ENCODE assay signal across 1 cellular context in genomic region chr3:32419766-32420137, GRCh38.
TF ChIP-seq lines count a peak whose summit lies in the region.

No MANE protein-coding gene starts in this region.

TF ChIP-seq in A549, 52 proteins besides CTCF, POLR2A, EP300 and RAD21:
- TF ChIP-seq TP53 (CRISPR knock-in tag; IDR thresholded peaks at IDR 0.05) (no peak), FOSB (CRISPR knock-in tag; IDR thresholded peaks at IDR 0.05) (no peak), HEYL (CRISPR knock-in tag; IDR thresholded peaks at IDR 0.05) (no peak), MAFK (IDR thresholded peaks at IDR 0.05; ENCODE audit: partially characterized antibody) (no peak), CEBPB (IDR thresholded peaks at IDR 0.05) (no peak), USF2 (IDR thresholded peaks at IDR 0.05) (no peak), BHLHE40 (IDR thresholded peaks at IDR 0.05; ENCODE audit: low read depth, low read length) (no peak), MYC (IDR thresholded peaks at IDR 0.05; ENCODE audit: borderline replicate concordance, low read length) (no peak), POLR2AphosphoS2 (conservative IDR thresholded peaks at IDR 0.05; ENCODE audit: low read length) (no peak), FOXS1 (CRISPR knock-in tag; IDR thresholded peaks at IDR 0.05) (no peak), ZNF302 (CRISPR knock-in tag; IDR thresholded peaks at IDR 0.05) (no peak), JUN (IDR thresholded peaks at IDR 0.05) (no peak), ESRRA (IDR thresholded peaks at IDR 0.05; ENCODE audit: borderline replicate concordance, low read length) (no peak), RCOR1 (IDR thresholded peaks at IDR 0.05; ENCODE audit: low read depth, low read length) (no peak), RNF2 (IDR thresholded peaks at IDR 0.05; ENCODE audit: borderline replicate concordance, low read depth) (no peak)
- TF ChIP-seq, protein P1, sequence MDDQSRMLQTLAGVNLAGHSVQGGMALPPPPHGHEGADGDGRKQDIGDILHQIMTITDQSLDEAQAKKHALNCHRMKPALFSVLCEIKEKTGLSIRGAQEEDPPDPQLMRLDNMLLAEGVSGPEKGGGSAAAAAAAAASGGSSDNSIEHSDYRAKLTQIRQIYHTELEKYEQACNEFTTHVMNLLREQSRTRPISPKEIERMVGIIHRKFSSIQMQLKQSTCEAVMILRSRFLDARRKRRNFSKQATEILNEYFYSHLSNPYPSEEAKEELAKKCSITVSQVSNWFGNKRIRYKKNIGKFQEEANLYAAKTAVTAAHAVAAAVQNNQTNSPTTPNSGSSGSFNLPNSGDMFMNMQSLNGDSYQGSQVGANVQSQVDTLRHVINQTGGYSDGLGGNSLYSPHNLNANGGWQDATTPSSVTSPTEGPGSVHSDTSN (IDR thresholded peaks at IDR 0.05), result no peak
- TF ChIP-seq, protein P2, sequence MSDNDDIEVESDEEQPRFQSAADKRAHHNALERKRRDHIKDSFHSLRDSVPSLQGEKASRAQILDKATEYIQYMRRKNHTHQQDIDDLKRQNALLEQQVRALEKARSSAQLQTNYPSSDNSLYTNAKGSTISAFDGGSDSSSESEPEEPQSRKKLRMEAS (IDR thresholded peaks at IDR 0.05), result no peak
